Comparison of ENCODE assay signal across 22 cellular contexts in genomic region chr1:205275916-205276315, GRCh38. TPM values are rescaled to one million over a fixed set of nuclear protein-coding genes. Genes with fewer than 3 reads are reported as not detected.
DNase-seq lines count a peak whose midpoint lies in the region; ATAC-seq and TF ChIP-seq lines count a peak whose summit lies in the region.
"Had no signal": no experiment of that assay in that cellular context is flagged by ENCODE, and none has a peak within 500 bp of the region (broad histone marks: within the 10 kb centered on the region; RNA-seq: fewer than 3 reads in every experiment).

No MANE protein-coding gene starts in this region.

- H3K79me1 ChIP-seq in IMR-90 (ENCODE audit: low read depth in 1 of 2, low read length in 2 of 2) (peaks cover 2 to 3% of the 10 kb centered on the region in 2 experiments; a peak in 2 of 4 replicates), mesendoderm (ENCODE audit: low read length) (no peaks in the 10 kb centered on the region)

- no peaks in the 10 kb centered on the region for H4K20me1 ChIP-seq in IMR-90 (ENCODE audit: insufficient read depth, low read length)

- H2AK9ac ChIP-seq in IMR-90 (replicated peaks; ENCODE audit: low read depth, low read length, poor library complexity), result peak overlapping the region; percentile 25

- ATAC-seq in IMR-90 (ENCODE audit: low read depth), result no peak
- no peak for ATAC-seq in GM18870 (IDR thresholded peaks at IDR 0.05; ENCODE audit: unreplicated experiment)
- ATAC-seq: activated T-cell treated with anti-CD3 and anti-CD28 coated beads, Interleukin-2, amount 50 U/mL, for 4 hours; heart left ventricle; WTC11 had no signal

- H3K27me3 ChIP-seq in IMR-90 (ENCODE audit: control insufficient read depth, insufficient read depth, low read length) (no peaks in the 10 kb centered on the region), mesendoderm (ENCODE audit: insufficient read depth, low read length, poor library complexity) (no peaks in the 10 kb centered on the region), thyroid gland (no peaks in the 10 kb centered on the region)
- H3K27me3 ChIP-seq: heart left ventricle, left lung, right atrium auricular region, upper lobe of left lung had no signal

- H3K9me3 ChIP-seq in IMR-90 (ENCODE audit: control insufficient read depth, insufficient read depth, low read length), result no peaks in the 10 kb centered on the region
- no peaks in the 10 kb centered on the region for H3K9me3 ChIP-seq in thyroid gland
- H3K9me3 ChIP-seq: heart left ventricle, left lung, right atrium auricular region, upper lobe of left lung had no signal

- H2AFZ ChIP-seq in IMR-90 (replicated peaks; ENCODE audit: low read length, poor library complexity), result no peak overlapping the region
- H2AFZ ChIP-seq: PC-9 had no signal

- no TSS peak for BruUV-seq in IMR-90 (replicated peaks; lab: Mats Ljungman, UMichigan)

- no peaks in the 10 kb centered on the region for H3K79me2 ChIP-seq in mesendoderm (ENCODE audit: control insufficient read depth, insufficient read depth, low read length)

- DNase-seq in IMR-90 (no peak), caudate nucleus (lab: John Stamatoyannopoulos, UW) (no peak), mesendoderm (no peak), thyroid gland (no peak), NCI-H526 treated with DMSO at 0.1 percent for 48 hours (lab: John Stamatoyannopoulos, UW) (no peak), foreskin fibroblast (no peak)
- DNase-seq: activated T-cell treated with anti-CD3 and anti-CD28 coated beads, Interleukin-2, amount 50 U/mL, for 4 hours; DMS 273 treated with DMSO at 0.1 percent for 48 hours; heart left ventricle; midbrain; NCI-H1694 treated with DMSO at 0.1 percent for 48 hours; NCI-H2171; PC-9; SHP77 treated with DMSO at 0.1 percent for 48 hours; stimulated activated CD4-positive, alpha-beta T cell treated with anti-CD3 and anti-CD28 coated beads, Interleukin-2, amount 100 ng/mL, for 24 hours; SW 1271; T1000 had no signal

- no peak overlapping the region for H3K56ac ChIP-seq in IMR-90 (ENCODE audit: extremely low read depth, insufficient read depth, low read length)
- no peak overlapping the region for H3K56ac ChIP-seq in mesendoderm (ENCODE audit: low read length)

- dilution Hi-C loops in IMR-90 (cut with HindIII; ENCODE audit: low sequenced_read_pairs, unreplicated experiment), result no loop called here

- H3K4me2 ChIP-seq in IMR-90 (ENCODE audit: low read depth, low read length), result no peak overlapping the region
- no peak overlapping the region for H3K4me2 ChIP-seq in mesendoderm (ENCODE audit: low read length)
- H3K4me2 ChIP-seq: PC-9 had no signal

- H2BK120ac ChIP-seq in IMR-90 (ENCODE audit: low read depth, low read length) (peak overlapping the region; percentile 74; the same call in 1 of the 2 replicates), mesendoderm (ENCODE audit: low read depth, low read length) (no peak overlapping the region)

- CTCF ChIA-PET in IMR-90 (lab: Yijun Ruan, JAX), result interaction anchor here (5.4 kb wide), 1 partner anchor 49 kb away, joined by 126 read pairs; no protein-coding TSS in a partner anchor

- H2BK15ac ChIP-seq in IMR-90 (ENCODE audit: low read depth, low read length) (peak overlapping the region; percentile 18; the same call in 1 of the 3 replicates), mesendoderm (replicated peaks; ENCODE audit: low read depth) (no peak overlapping the region)

- H3K4me1 ChIP-seq in IMR-90 (ENCODE audit: control insufficient read depth, insufficient read depth, low read length), result peaks cover 11% of the 10 kb centered on the region
- H3K4me1 ChIP-seq in mesendoderm (ENCODE audit: control insufficient read depth, low read depth, low read length), result no peaks in the 10 kb centered on the region
- H3K4me1 ChIP-seq in thyroid gland, result peaks cover 35 to 57% of the 10 kb centered on the region in 2 donors

- TF ChIP-seq RAD21 in IMR-90 (IDR thresholded peaks at IDR 0.05; ENCODE audit: low read length), result no peak

- H2BK20ac ChIP-seq in IMR-90 (ENCODE audit: low read depth, low read length), result no peak overlapping the region

- H3K27ac ChIP-seq in IMR-90 (ENCODE audit: insufficient read depth, low read length) (no peak overlapping the region), caudate nucleus (ENCODE audit: low read depth, low read length) (peak overlapping the region; percentile 30), mesendoderm (ENCODE audit: low read depth, low read length) (no peak overlapping the region), thyroid gland (peak overlapping the region; percentile 81 to 92 (median 90))
- H3K27ac ChIP-seq: heart left ventricle, left lung, PC-9, right atrium auricular region had no signal

- no peak overlapping the region for H2BK5ac ChIP-seq in IMR-90 (ENCODE audit: low read depth, low read length, poor library complexity, severe bottlenecking)
- no peak overlapping the region for H2BK5ac ChIP-seq in mesendoderm (ENCODE audit: low read length)

- in situ Hi-C loops in IMR-90 (cut with MboI; ENCODE audit: low sequenced_read_pairs), result loop anchor here (5.0 to 10.0 kb wide), 2 partner anchors 46 to 209 kb away; partner anchors contain the start of gene NUAK2

- no peak overlapping the region for H3K18ac ChIP-seq in IMR-90 (ENCODE audit: low read depth, low read length)
- no peak overlapping the region for H3K18ac ChIP-seq in mesendoderm (ENCODE audit: low read length)

- H3K14ac ChIP-seq in IMR-90 (replicated peaks; ENCODE audit: low read depth, low read length), result no peak overlapping the region

- H3K9me1 ChIP-seq in IMR-90 (ENCODE audit: insufficient read depth, low read length), result peaks cover 11% of the 10 kb centered on the region

- H3K36me3 ChIP-seq in IMR-90 (ENCODE audit: control insufficient read depth, insufficient read depth, low read length) (peaks cover 2% of the 10 kb centered on the region; the same call in 1 of the 2 replicates), mesendoderm (ENCODE audit: control insufficient read depth, insufficient read depth, low read length) (no peaks in the 10 kb centered on the region), thyroid gland (no peaks in the 10 kb centered on the region)
- H3K36me3 ChIP-seq: heart left ventricle, left lung had no signal

- no peak for TF ChIP-seq POLR2A in IMR-90 (IDR thresholded peaks at IDR 0.05; ENCODE audit: low read depth, low read length)
- TF ChIP-seq POLR2A in thyroid gland (IDR thresholded peaks at IDR 0.05), result no peak

- H4K5ac ChIP-seq in IMR-90 (ENCODE audit: low read depth, low read length) (no peak overlapping the region), mesendoderm (ENCODE audit: low read length) (no peak overlapping the region)

- no peak for TF ChIP-seq CTCF in IMR-90 (conservative IDR thresholded peaks at IDR 0.05; ENCODE audit: low read depth, low read length)
- no peak for TF ChIP-seq CTCF in thyroid gland (IDR thresholded peaks at IDR 0.05)
- TF ChIP-seq CTCF in foreskin fibroblast (IDR thresholded peaks at IDR 0.05; ENCODE audit: low read depth, low read length), result no peak

- H2AK5ac ChIP-seq in IMR-90 (ENCODE audit: low read depth, low read length) (no peak overlapping the region; the same call in 1 of the 2 replicates), mesendoderm (ENCODE audit: low read length) (no peak overlapping the region)

- POLR2A ChIA-PET in IMR-90 (lab: Charles Lee; ENCODE audit: unreplicated experiment), result no interaction called here

- no peak overlapping the region for H4K8ac ChIP-seq in IMR-90 (ENCODE audit: low read depth in 2 of 2, low read length in 2 of 2)
- no peak overlapping the region for H4K8ac ChIP-seq in mesendoderm (ENCODE audit: low read depth, low read length)

- WGBS in IMR-90 (ENCODE audit: extremely low coverage in 2 of 2, insufficient read length in 1 of 2), 2 experiments, result 80% methylated on average over 1 of the region's 3 CpGs; no CpG with 5 or more reads in 1 of the 2 experiments
- no CpG with 5 or more reads among the region's 3 CpGs for WGBS in mesendoderm (ENCODE audit: extremely low coverage, insufficient coverage, low lambda C conversion rate)
- 94 to 100% methylated on average over 1 to 3 of the region's 3 CpGs for WGBS in thyroid gland, 2 donors

- H3K4me3 ChIP-seq in IMR-90 (ENCODE audit: insufficient read depth, low read depth, low read length), result no peak overlapping the region
- no peak overlapping the region for H3K4me3 ChIP-seq in mesendoderm (ENCODE audit: low read length)
- no peak overlapping the region for H3K4me3 ChIP-seq in thyroid gland (replicated peaks in 1 of 3)
- H3K4me3 ChIP-seq in foreskin fibroblast (ENCODE audit: low read depth in 1 of 2, low read length in 2 of 2), result no peak overlapping the region
- H3K4me3 ChIP-seq: heart left ventricle, left lung, PC-9, right atrium auricular region, upper lobe of left lung had no signal

- intact Hi-C loops in IMR-90 (cut with micrococcal nuclease), result no loop called here
- intact Hi-C loops in thyroid gland (cut with DNase I), result no loop called here

- peak overlapping the region; percentile 37; the same call in 1 of the 2 replicates for H4K91ac ChIP-seq in IMR-90 (ENCODE audit: insufficient read depth, low read depth, low read length)

- H3K9ac ChIP-seq in IMR-90 (ENCODE audit: low read depth, low read length) (no peak overlapping the region), mesendoderm (ENCODE audit: low read length) (no peak overlapping the region)

- no peak overlapping the region for H3K23ac ChIP-seq in IMR-90 (ENCODE audit: low read depth, low read length)
- H3K23ac ChIP-seq in mesendoderm (ENCODE audit: low read length), result no peak overlapping the region

- H3K4ac ChIP-seq in IMR-90 (ENCODE audit: low read depth, low read length), result peak overlapping the region; percentile 74; the same call in 1 of the 2 replicates
- peak overlapping the region; percentile 27 for H3K4ac ChIP-seq in mesendoderm (ENCODE audit: low read depth, low read length)

TF ChIP-seq in IMR-90, 13 proteins besides CTCF, POLR2A, EP300 and RAD21 (continues in another document):
- no peak for TF ChIP-seq USF2 (IDR thresholded peaks at IDR 0.05; ENCODE audit: low read depth, low read length)

RNA-seq across cellular contexts. Expression of gene NUAK2, which starts 45.6 kb away (rescaled TPM):
- total RNA-seq in IMR-90 (2012; rRNA removed) (7.2 and 8.1 TPM in 2 replicates), thyroid gland (10 to 100 TPM; 16.8 to 41.0 (median 26.8) TPM)
- polyA plus RNA-seq in IMR-90 (2012; rRNA removed), result 17.6 and 18.7 TPM in 2 replicates
- 12.3 and 18.8 TPM in 2 replicates for polyA plus RNA-seq in IMR-90 (2012; cell fraction: cytosol; rRNA removed)
- polyA plus RNA-seq in IMR-90 (2012; cell fraction: nucleus; rRNA removed; ENCODE audit: low replicate concordance), result 22.8 and 32.1 TPM in 2 replicates
- polyA plus RNA-seq in mesendoderm (2013, experiment 1 of 2), result 11.0 TPM
- polyA plus RNA-seq in mesendoderm (2013, experiment 2 of 2), result 11.3 TPM

RNA-seq across cellular contexts. Expression of gene TMCC2, which starts 48.2 kb away (rescaled TPM):
- 2.0 and 2.2 TPM in 2 replicates for total RNA-seq in IMR-90 (2012; rRNA removed)
- 4.2 and 4.6 TPM in 2 replicates for polyA plus RNA-seq in IMR-90 (2012; rRNA removed)
- 4.5 and 5.0 TPM in 2 replicates for polyA plus RNA-seq in IMR-90 (2012; cell fraction: cytosol; rRNA removed)
- polyA plus RNA-seq in IMR-90 (2012; cell fraction: nucleus; rRNA removed; ENCODE audit: low replicate concordance), result 4.4 and 7.7 TPM in 2 replicates
- polyA plus RNA-seq in mesendoderm (2013, experiment 1 of 2), result 3.2 TPM
- 3.2 TPM for polyA plus RNA-seq in mesendoderm (2013, experiment 2 of 2)
- 1 to 10 TPM; 2.3 to 3.6 (median 3.1) TPM for total RNA-seq in thyroid gland

Comparison
In these comparisons a context has a peak if more than half of its experiments do, and no peak if none do; other contexts are left out.
1. H3K27ac ChIP-seq: peak in caudate nucleus (single experiment) and thyroid gland (3 of 3); none in IMR-90 (single experiment) and mesendoderm (single experiment).